ENCODE assay signal across 23 cellular contexts in genomic region chr15:64767203-64767602, GRCh38. TPM values are rescaled to one million over a fixed set of nuclear protein-coding genes. Genes with fewer than 3 reads are reported as not detected.
DNase-seq lines count a peak whose midpoint lies in the region; ATAC-seq and TF ChIP-seq lines count a peak whose summit lies in the region.
"Had no signal": no experiment of that assay in that cellular context is flagged by ENCODE, and none has a peak within 500 bp of the region (broad histone marks: within the 10 kb centered on the region; RNA-seq: fewer than 3 reads in every experiment).

No MANE protein-coding gene starts in this region.

- CTCF ChIA-PET in CD8-positive, alpha-beta memory T cell (lab: Charles Lee), result interaction anchor here (1.2 kb wide), 1 partner anchor 20 kb away, joined by 3 read pairs; no protein-coding TSS in a partner anchor

- H3F3A ChIP-seq in Loucy (ENCODE audit: low read depth), result no peaks in the 10 kb centered on the region

- H3K36me3 ChIP-seq in Loucy (ENCODE audit: insufficient read depth, low read length) (no peaks in the 10 kb centered on the region), ectodermal cell (ENCODE audit: control insufficient read depth, insufficient read depth, low read length) (no peaks in the 10 kb centered on the region), tibial artery (no peaks in the 10 kb centered on the region)
- H3K36me3 ChIP-seq in CD8-positive, alpha-beta memory T cell (ENCODE audit: insufficient read depth, low read length), result no peaks in the 10 kb centered on the region
- H3K36me3 ChIP-seq: heart right ventricle, neutrophil, right lobe of liver, suprapubic skin had no signal

- H3K27me3 ChIP-seq in Loucy (ENCODE audit: insufficient read depth, low read length, poor library complexity, severe bottlenecking) (no peaks in the 10 kb centered on the region), ectodermal cell (ENCODE audit: control insufficient read depth, insufficient read depth, low read length, poor library complexity, severe bottlenecking) (no peaks in the 10 kb centered on the region), tibial artery (no peaks in the 10 kb centered on the region)
- no peaks in the 10 kb centered on the region for H3K27me3 ChIP-seq in CD8-positive, alpha-beta memory T cell (ENCODE audit: insufficient read depth, low read length, poor library complexity, severe bottlenecking)
- H3K27me3 ChIP-seq: heart right ventricle, right lobe of liver, suprapubic skin had no signal

- H3K4me3 Mint-ChIP-seq in activated naive CD8-positive, alpha-beta T cell treated with anti-CD3 and anti-CD28 coated beads, Interleukin-2, amount 50 U/mL, for 24 hours, result no peak overlapping the region
- H3K4me3 Mint-ChIP-seq in activated naive CD8-positive, alpha-beta T cell treated with anti-CD3 and anti-CD28 coated beads for 36 hours, result no peak overlapping the region
- H3K4me3 Mint-ChIP-seq in CD8-positive, alpha-beta memory T cell, result no peak overlapping the region
- H3K4me3 Mint-ChIP-seq: mesothelial cell of epicardium had no signal

- H3K4me2 ChIP-seq in Loucy (ENCODE audit: low read depth, low read length, poor library complexity, severe bottlenecking), result no peak overlapping the region

- DNase-seq in activated naive CD8-positive, alpha-beta T cell treated with anti-CD3 and anti-CD28 coated beads, Interleukin-2, amount 50 U/mL, for 24 hours, result no peak
- DNase-seq in activated naive CD8-positive, alpha-beta T cell treated with anti-CD3 and anti-CD28 coated beads for 36 hours, result no peak
- DNase-seq in tibial artery (no peak), kidney tubule cell (ENCODE audit: low spot score) (no peak)
- DNase-seq in CD8-positive, alpha-beta memory T cell, result no peak
- DNase-seq: activated CD8-positive, alpha-beta memory T cell treated with anti-CD3 and anti-CD28 coated beads, Interleukin-2, amount 50 U/mL, for 4 hours; GF-D8; heart right ventricle; islet precursor cell; NCI-H2081 treated with DMSO at 0.1 percent for 48 hours; NCI-H526 treated with DMSO at 0.1 percent for 48 hours; right lobe of liver; T-helper 1 cell had no signal

- H3K4me1 Mint-ChIP-seq in activated naive CD8-positive, alpha-beta T cell treated with anti-CD3 and anti-CD28 coated beads, Interleukin-2, amount 50 U/mL, for 24 hours, result no peaks in the 10 kb centered on the region
- H3K4me1 Mint-ChIP-seq in activated naive CD8-positive, alpha-beta T cell treated with anti-CD3 and anti-CD28 coated beads for 36 hours, result peaks cover 2% of the 10 kb centered on the region
- H3K4me1 Mint-ChIP-seq in CD8-positive, alpha-beta memory T cell, result peaks cover 0 to 5% (median 0%) of the 10 kb centered on the region in 3 donors
- H3K4me1 Mint-ChIP-seq: mesothelial cell of epicardium had no signal

- H3K9me3 Mint-ChIP-seq in activated naive CD8-positive, alpha-beta T cell treated with anti-CD3 and anti-CD28 coated beads, Interleukin-2, amount 50 U/mL, for 24 hours, result no peaks in the 10 kb centered on the region
- no peaks in the 10 kb centered on the region for H3K9me3 Mint-ChIP-seq in activated naive CD8-positive, alpha-beta T cell treated with anti-CD3 and anti-CD28 coated beads for 36 hours
- no peaks in the 10 kb centered on the region for H3K9me3 Mint-ChIP-seq in CD8-positive, alpha-beta memory T cell
- H3K9me3 Mint-ChIP-seq: mesothelial cell of epicardium had no signal

- TF ChIP-seq CTCF in Loucy (conservative IDR thresholded peaks at IDR 0.05; ENCODE audit: low read length) (no peak), tibial artery (IDR thresholded peaks at IDR 0.05) (no peak)

- 0 out of 2 replicates have a peak overlapping the region, but pooled peaks have one; percentile 32 for H2AFZ ChIP-seq in Loucy (ENCODE audit: low read length)

- H3K4me1 ChIP-seq in Loucy (ENCODE audit: insufficient read depth, low read length, poor library complexity, severe bottlenecking) (peaks cover 5% of the 10 kb centered on the region), ectodermal cell (ENCODE audit: control insufficient read depth, insufficient read depth, low read length) (no peaks in the 10 kb centered on the region), tibial artery (peaks cover 0 to 60% (median 5%) of the 10 kb centered on the region in 4 donors)
- no peaks in the 10 kb centered on the region for H3K4me1 ChIP-seq in CD8-positive, alpha-beta memory T cell (ENCODE audit: insufficient read depth, low read length)
- H3K4me1 ChIP-seq: suprapubic skin had no signal

- WGBS in ectodermal cell, 2 experiments, result 90 to 95% methylated on average over 7 of the region's 7 CpGs

- H3K79me2 ChIP-seq in Loucy (ENCODE audit: insufficient read depth, low read length), result no peaks in the 10 kb centered on the region

- peak overlapping the region; percentile 26 for H3K27ac ChIP-seq in ectodermal cell (ENCODE audit: insufficient read depth, low read depth, low read length, poor library complexity, severe bottlenecking)
- H3K27ac ChIP-seq in tibial artery, result peak overlapping the region; percentile 59 to 88
- H3K27ac ChIP-seq in CD8-positive, alpha-beta memory T cell (ENCODE audit: low read depth, low read length), result no peak overlapping the region
- H3K27ac ChIP-seq: neutrophil, right lobe of liver, suprapubic skin had no signal

- intact Hi-C loops in tibial artery (cut with DNase I; ENCODE audit: low total_unique reads), result no loop called here

- ATAC-seq in activated naive CD8-positive, alpha-beta T cell treated with anti-CD3 and anti-CD28 coated beads, Interleukin-2, amount 50 U/mL, for 24 hours, result peak; percentile 33
- ATAC-seq in HG03354 (IDR thresholded peaks at IDR 0.05; ENCODE audit: poor library complexity, severe bottlenecking, unreplicated experiment), result no peak
- ATAC-seq: HCT116, heart right ventricle had no signal

- H3K9me3 ChIP-seq in Loucy (ENCODE audit: insufficient read depth, low read depth, low read length) (no peaks in the 10 kb centered on the region), ectodermal cell (ENCODE audit: control insufficient read depth, low read length) (no peaks in the 10 kb centered on the region), tibial artery (no peaks in the 10 kb centered on the region)
- H3K9me3 ChIP-seq in CD8-positive, alpha-beta memory T cell (ENCODE audit: low read length), result no peaks in the 10 kb centered on the region
- H3K9me3 ChIP-seq: heart right ventricle, neutrophil, right lobe of liver, suprapubic skin had no signal

- no peaks in the 10 kb centered on the region for H4K20me1 ChIP-seq in Loucy (ENCODE audit: insufficient read depth, low read length, poor library complexity, severe bottlenecking)

- H3K4me3 ChIP-seq in Loucy (ENCODE audit: low read length, poor library complexity, severe bottlenecking) (no peak overlapping the region), ectodermal cell (ENCODE audit: insufficient read depth, low read depth, low read length) (no peak overlapping the region), tibial artery (no peak overlapping the region)
- no peak overlapping the region for H3K4me3 ChIP-seq in CD8-positive, alpha-beta memory T cell (ENCODE audit: low read length)
- H3K4me3 ChIP-seq: heart right ventricle, right lobe of liver, suprapubic skin had no signal

- H3K27me3 Mint-ChIP-seq in activated naive CD8-positive, alpha-beta T cell treated with anti-CD3 and anti-CD28 coated beads, Interleukin-2, amount 50 U/mL, for 24 hours, result peaks cover 5% of the 10 kb centered on the region
- peaks cover 6% of the 10 kb centered on the region for H3K27me3 Mint-ChIP-seq in activated naive CD8-positive, alpha-beta T cell treated with anti-CD3 and anti-CD28 coated beads for 36 hours
- H3K27me3 Mint-ChIP-seq in CD8-positive, alpha-beta memory T cell, result peaks cover 4 to 6% of the 10 kb centered on the region in 2 donors

- H3K36me3 Mint-ChIP-seq in activated naive CD8-positive, alpha-beta T cell treated with anti-CD3 and anti-CD28 coated beads, Interleukin-2, amount 50 U/mL, for 24 hours (ENCODE audit: low read depth), result no peaks in the 10 kb centered on the region
- no peaks in the 10 kb centered on the region for H3K36me3 Mint-ChIP-seq in activated naive CD8-positive, alpha-beta T cell treated with anti-CD3 and anti-CD28 coated beads for 36 hours
- no peaks in the 10 kb centered on the region for H3K36me3 Mint-ChIP-seq in CD8-positive, alpha-beta memory T cell
- H3K36me3 Mint-ChIP-seq: mesothelial cell of epicardium had no signal

- no peaks in the 10 kb centered on the region for H3K9me2 ChIP-seq in Loucy (replicated peaks; ENCODE audit: low read depth, low read length)

- POLR2A ChIA-PET in CD8-positive, alpha-beta memory T cell (lab: Charles Lee), result no interaction called here

- H3K9ac ChIP-seq in Loucy (ENCODE audit: low read depth, low read length, poor library complexity, severe bottlenecking), result no peak overlapping the region

- no peak overlapping the region for H3K27ac Mint-ChIP-seq in activated naive CD8-positive, alpha-beta T cell treated with anti-CD3 and anti-CD28 coated beads, Interleukin-2, amount 50 U/mL, for 24 hours
- H3K27ac Mint-ChIP-seq in activated naive CD8-positive, alpha-beta T cell treated with anti-CD3 and anti-CD28 coated beads for 36 hours, result no peak overlapping the region
- H3K27ac Mint-ChIP-seq in CD8-positive, alpha-beta memory T cell, result no peak overlapping the region
- H3K27ac Mint-ChIP-seq: mesothelial cell of epicardium had no signal

RNA-seq across cellular contexts. Expression of gene RBPMS2, which starts 8.2 kb away (rescaled TPM):
- total RNA-seq in activated naive CD8-positive, alpha-beta T cell treated with anti-CD3 and anti-CD28 coated beads for 36 hours, result not detected
- polyA plus RNA-seq in ectodermal cell (2013, experiment 1 of 4), result 26.0 TPM
- polyA plus RNA-seq in ectodermal cell (2013, experiment 2 of 4), result 25.0 TPM
- 21.1 TPM for polyA plus RNA-seq in ectodermal cell (2013, experiment 3 of 4)
- 25.7 TPM for polyA plus RNA-seq in ectodermal cell (2013, experiment 4 of 4)
- total RNA-seq in CD8-positive, alpha-beta memory T cell, result not detected
- not detected for polyA plus RNA-seq in CD8-positive, alpha-beta memory T cell
- total RNA-seq: bronchial epithelial cell, fibroblast of lung, RPMI7951 had no signal

RNA-seq across cellular contexts. Expression of gene PIF1, which starts 58.2 kb away (rescaled TPM):
- total RNA-seq in activated naive CD8-positive, alpha-beta T cell treated with anti-CD3 and anti-CD28 coated beads for 36 hours, result 10 to 100 TPM; 27.3 to 30.4 TPM
- 43.3 TPM for polyA plus RNA-seq in ectodermal cell (2013, experiment 1 of 4)
- 27.5 TPM for polyA plus RNA-seq in ectodermal cell (2013, experiment 2 of 4)
- 34.1 TPM for polyA plus RNA-seq in ectodermal cell (2013, experiment 3 of 4)
- polyA plus RNA-seq in ectodermal cell (2013, experiment 4 of 4), result 31.5 TPM
- 10 to 100 TPM; 14.6 to 14.7 TPM for total RNA-seq in CD8-positive, alpha-beta memory T cell
- 0.25 TPM for polyA plus RNA-seq in CD8-positive, alpha-beta memory T cell
